Comparison of ENCODE assay signal across 17 cellular contexts in the genomic region with DNA sequence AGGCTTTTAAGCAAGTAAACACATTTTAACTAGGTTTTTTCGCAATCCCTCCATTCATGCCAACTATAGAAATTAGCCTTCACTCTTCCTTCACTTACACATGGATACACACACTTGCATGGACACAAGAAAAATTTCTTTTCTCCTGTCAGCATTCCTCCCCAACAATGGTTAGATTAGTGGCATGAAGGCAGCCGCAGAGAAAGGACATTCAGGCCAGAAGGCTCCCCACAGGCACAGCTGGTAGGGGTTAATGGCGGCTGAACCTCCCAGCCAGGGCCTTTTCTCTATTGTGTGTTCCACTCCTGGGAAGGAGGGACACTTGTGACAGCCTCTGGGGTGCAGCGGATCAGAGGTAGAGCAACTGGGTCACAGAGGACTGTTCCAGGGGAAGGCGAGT.
A peak's percentile ranks its signal among the peaks of the same experiment; 100 is the strongest.
DNase-seq lines count a peak whose midpoint lies in the region; ATAC-seq and TF ChIP-seq lines count a peak whose summit lies in the region.
"Had no signal": no experiment of that assay in that cellular context is flagged by ENCODE, and none has a peak within 500 bp of the region (broad histone marks: within the 10 kb centered on the region; RNA-seq: fewer than 3 reads in every experiment).

No MANE protein-coding gene starts in this region.

- TF ChIP-seq RAD21 in Ishikawa (IDR thresholded peaks at IDR 0.05; ENCODE audit: low read depth) = no peak

- H3K27me3 Mint-ChIP-seq in brain = peaks cover 19% of the 10 kb centered on the region
- H3K27me3 Mint-ChIP-seq: B cell had no signal

- H3K4ac ChIP-seq in trophoblast cell (ENCODE audit: low read depth, low read length) = no peak overlapping the region

- no peak overlapping the region for H2BK120ac ChIP-seq in trophoblast cell (ENCODE audit: insufficient read depth, low read length, poor library complexity)

- H4K91ac ChIP-seq in trophoblast cell (ENCODE audit: low read depth, low read length) = no peak overlapping the region

- peak overlapping the region in 4 of 5 experiments; percentile 2 to 36 (median 12) for H3K4me3 Mint-ChIP-seq in brain
- H3K4me3 Mint-ChIP-seq: B cell; CD4-positive, alpha-beta T cell had no signal

- H2AK5ac ChIP-seq in trophoblast cell (ENCODE audit: low read length) = no peak overlapping the region

- ATAC-seq in HG03432 (IDR thresholded peaks at IDR 0.05; ENCODE audit: unreplicated experiment) = no peak
- ATAC-seq: Panc1, Right ventricle myocardium inferior had no signal

- DNase-seq in iPS-NIHi11 (ENCODE audit: low spot score) (peak; percentile 55), trophoblast cell (no peak), COR-L47 (lab: John Stamatoyannopoulos, UW) (no peak)
- no peak for DNase-seq in stimulated activated CD4-positive, alpha-beta T cell treated with anti-CD3 and anti-CD28 coated beads, Interleukin-2, amount 100 ng/mL, for 48 hours
- DNase-seq: CD4-positive, alpha-beta T cell; DMS79; GOT3; IMR-90; NCI-H2029 treated with DMSO at 0.1 percent for 48 hours; NCI-H526; SK-N-SH had no signal

- H2BK12ac ChIP-seq in trophoblast cell (ENCODE audit: low read length) = no peak overlapping the region

- no peak overlapping the region for H3K27ac ChIP-seq in trophoblast cell (ENCODE audit: low read depth, low read length)

- no peak overlapping the region for H3K4me2 ChIP-seq in trophoblast cell (ENCODE audit: low read length)
- H3K4me2 ChIP-seq: SK-N-SH had no signal

- no peak for TF ChIP-seq EP300 in Ishikawa (IDR thresholded peaks at IDR 0.05; ENCODE audit: borderline replicate concordance)

- H3K9me3 Mint-ChIP-seq in brain = peaks cover 8 to 24% (median 20%) of the 10 kb centered on the region in 5 experiments
- H3K9me3 Mint-ChIP-seq: CD4-positive, alpha-beta T cell had no signal

- H3K4me1 Mint-ChIP-seq in brain = peaks cover 53% of the 10 kb centered on the region
- H3K4me1 Mint-ChIP-seq: B cell had no signal

- H2BK5ac ChIP-seq in trophoblast cell (ENCODE audit: low read depth, low read length, poor library complexity) = no peak overlapping the region

- no peak overlapping the region for H3K14ac ChIP-seq in trophoblast cell (ENCODE audit: low read length)

- peaks cover 8% of the 10 kb centered on the region for H3K36me3 Mint-ChIP-seq in brain

- H2AFZ ChIP-seq in trophoblast cell (ENCODE audit: insufficient read depth, low read length, poor library complexity) = no peak overlapping the region

- H3K18ac ChIP-seq in trophoblast cell (ENCODE audit: low read length) = no peak overlapping the region

- H3K27ac Mint-ChIP-seq in brain = peak overlapping the region in 2 of 5 experiments; percentile 6 to 7
- H3K27ac Mint-ChIP-seq: B cell; CD4-positive, alpha-beta T cell had no signal

- H3K79me2 ChIP-seq in trophoblast cell (ENCODE audit: control insufficient read depth, insufficient read depth, low read length, poor library complexity) = no peaks in the 10 kb centered on the region

- H4K12ac ChIP-seq in trophoblast cell (ENCODE audit: low read depth, low read length) = no peak overlapping the region

- no peaks in the 10 kb centered on the region for H3K79me1 ChIP-seq in trophoblast cell (ENCODE audit: low read length)

- no peak overlapping the region for H3K23ac ChIP-seq in trophoblast cell (ENCODE audit: low read length)

- H4K8ac ChIP-seq in trophoblast cell (ENCODE audit: low read depth, low read length) = peak overlapping the region; percentile 28

- no peak overlapping the region for H3K9ac ChIP-seq in trophoblast cell (ENCODE audit: low read length)
- H3K9ac ChIP-seq: SK-N-SH had no signal

- no peak for TF ChIP-seq CTCF in brain (conservative IDR thresholded peaks at IDR 0.05)

- H3K27me3 ChIP-seq in trophoblast cell (ENCODE audit: insufficient read depth, low read length) = no peaks in the 10 kb centered on the region

- H3K9me3 ChIP-seq in trophoblast cell (ENCODE audit: insufficient read depth, low read depth, low read length) = no peaks in the 10 kb centered on the region
- H3K9me3 ChIP-seq: SK-N-SH had no signal

- H3K4me3 ChIP-seq in trophoblast cell (ENCODE audit: low read depth, low read length) = no peak overlapping the region

- H3K4me1 ChIP-seq in trophoblast cell (ENCODE audit: control insufficient read depth in 1 of 2, insufficient read depth in 2 of 2, low read length in 2 of 2) = no peaks in the 10 kb centered on the region

- no peaks in the 10 kb centered on the region for H3K36me3 ChIP-seq in trophoblast cell (ENCODE audit: control insufficient read depth in 1 of 2, insufficient read depth in 2 of 2, low read length in 2 of 2)

- no CpG with 5 or more reads among the region's 5 CpGs for WGBS in trophoblast cell (ENCODE audit: extremely low coverage, insufficient coverage, insufficient read length)

TF ChIP-seq in Ishikawa, 13 proteins besides CTCF, POLR2A, EP300 and RAD21:
- TF ChIP-seq CEBPB (IDR thresholded peaks at IDR 0.05) = peak; percentile 65; the same call in 1 of the 2 replicates
- 0 out of 2 replicates have a peak, but pooled peaks have one; percentile 2 for TF ChIP-seq FOXM1 (IDR thresholded peaks at IDR 0.05; ENCODE audit: borderline replicate concordance, low read depth)
- TF ChIP-seq TCF12 (IDR thresholded peaks at IDR 0.05; ENCODE audit: low read depth) = peak; percentile 52; the same call in 1 of the 2 replicates
- TF ChIP-seq YY1 (IDR thresholded peaks at IDR 0.05; ENCODE audit: low read depth) = peak; percentile 76
- TF ChIP-seq NFIC (IDR thresholded peaks at IDR 0.05) = no peak
- TF ChIP-seq EGR1 (IDR thresholded peaks at IDR 0.05) = no peak
